Comparison of ENCODE assay signal across 1 cellular context in genomic region chr1:35454175-35454574, GRCh38.
TF ChIP-seq lines count a peak whose summit lies in the region.

No MANE protein-coding gene starts in this region.

TF ChIP-seq in liver, 16 proteins besides CTCF, POLR2A, EP300 and RAD21 (continued from another document):
- TF ChIP-seq REST (IDR thresholded peaks at IDR 0.05) (no peak), MAX (IDR thresholded peaks at IDR 0.05) (no peak)
